Comparison of ENCODE assay signal across 9 cellular contexts in genomic region chr16:69727916-69728270, GRCh38. TPM values are rescaled to one million over a fixed set of nuclear protein-coding genes. Genes with fewer than 3 reads are reported as not detected.
DNase-seq lines count a peak whose midpoint lies in the region; ATAC-seq and TF ChIP-seq lines count a peak whose summit lies in the region.
"Had no signal": no experiment of that assay in that cellular context is flagged by ENCODE, and none has a peak within 500 bp of the region (broad histone marks: within the 10 kb centered on the region; RNA-seq: fewer than 3 reads in every experiment).

No MANE protein-coding gene starts in this region.

- 56 to 74% (median 58%) methylated on average over 5 of the region's 5 CpGs for WGBS in adrenal gland, 4 donors

- H3K4me1 ChIP-seq in HAP-1 (peaks cover 26% of the 10 kb centered on the region), adrenal gland (replicated peaks in 1 of 2) (peaks cover 21 to 22% of the 10 kb centered on the region in 2 donors)

- no peaks in the 10 kb centered on the region for H3K9me3 Mint-ChIP-seq in natural killer cell
- H3K9me3 Mint-ChIP-seq: central memory CD8-positive, alpha-beta T cell had no signal

- peak overlapping the region in 1 of 2 donors; percentile 86 for H3K27ac Mint-ChIP-seq in natural killer cell

- TF ChIP-seq CTCF in C4-2B (conservative IDR thresholded peaks at IDR 0.05) (no peak), adrenal gland (IDR thresholded peaks at IDR 0.05) (no peak), natural killer cell (IDR thresholded peaks at IDR 0.05) (no peak)

- in situ Hi-C loops in HAP-1 (cut with MboI; ENCODE audit: low sequenced_read_pairs) = no loop called here

- H3K4me3 Mint-ChIP-seq in natural killer cell = peak overlapping the region; percentile 21

- H3K36me3 ChIP-seq in HAP-1 (replicated peaks) (no peaks in the 10 kb centered on the region; the same call in 1 of the 2 replicates), adrenal gland (replicated peaks in 1 of 2) (no peaks in the 10 kb centered on the region), MG63 (no peaks in the 10 kb centered on the region; the same call in 1 of the 2 replicates)

- H3K9me3 ChIP-seq in HAP-1 = no peaks in the 10 kb centered on the region
- H3K9me3 ChIP-seq in adrenal gland (replicated peaks in 1 of 3) = no peaks in the 10 kb centered on the region
- no peaks in the 10 kb centered on the region for H3K9me3 ChIP-seq in MG63

- H3K4me1 Mint-ChIP-seq in natural killer cell = peaks cover 17 to 19% of the 10 kb centered on the region in 2 donors

- no peaks in the 10 kb centered on the region for H3K36me3 Mint-ChIP-seq in natural killer cell

- H3K4me3 ChIP-seq in HAP-1 = peak overlapping the region; percentile 36
- no peak overlapping the region for H3K4me3 ChIP-seq in adrenal gland
- H3K4me3 ChIP-seq in MG63 = no peak overlapping the region; the same call in 1 of the 2 replicates

- intact Hi-C loops in adrenal gland (cut with DNase I) (no loop called here), natural killer cell (cut with micrococcal nuclease) (loop anchor here (2.0 kb wide), 1 partner anchor 27 kb away; the partner anchor contains the start of gene NOB1)

- no peak for TF ChIP-seq POLR2A in adrenal gland (IDR thresholded peaks at IDR 0.05)

- no peak for ATAC-seq in natural killer cell

- H3K27me3 Mint-ChIP-seq in natural killer cell (ENCODE audit: low read depth in 2 of 2) = no peaks in the 10 kb centered on the region
- H3K27me3 Mint-ChIP-seq: central memory CD8-positive, alpha-beta T cell had no signal

- H3K27me3 ChIP-seq in HAP-1 (ENCODE audit: low read depth) = no peaks in the 10 kb centered on the region
- H3K27me3 ChIP-seq in adrenal gland = no peaks in the 10 kb centered on the region
- H3K27me3 ChIP-seq in MG63 = no peaks in the 10 kb centered on the region

- H3K27ac ChIP-seq in C4-2B (peak overlapping the region; percentile 96), adrenal gland (peak overlapping the region in 3 of 5 donors; percentile 7 to 94 (median 88))

- peak; percentile 25 to 58 for DNase-seq in HAP-1 (ENCODE audit: low spot score in 2 of 2)
- DNase-seq in adrenal gland = peak; percentile 58 to 87 (median 84)
- DNase-seq in natural killer cell = no peak
- no peak for DNase-seq in MG63
- no peak for DNase-seq in NCI-H1048 (lab: John Stamatoyannopoulos, UW)
- no peak for DNase-seq in germinal center (ENCODE audit: low spot score)
- no peak for DNase-seq in stimulated activated CD8-positive, alpha-beta memory T cell treated with anti-CD3 and anti-CD28 coated beads, Interleukin-4, amount 100 ng/mL, for 48 hours

RNA-seq across cellular contexts. Expression of gene NQO1, which starts 1.5 kb away (rescaled TPM):
- total RNA-seq in adrenal gland = 100 to 1,000 TPM in 4 of 8 donors, 10 to 100 TPM in 4; 56.6 to 226 (median 99.5) TPM
- polyA plus RNA-seq in adrenal gland = 100 to 1,000 TPM in 2 of 3 donors, 10 to 100 TPM in 1; 22.0 to 171 (median 102) TPM
- total RNA-seq in natural killer cell = 1 to 10 TPM; 4.0 to 4.8 (median 4.5) TPM
- 157 and 197 TPM in 2 replicates for total RNA-seq in MG63 (2014; rRNA removed; shearing (Covaris generic); ENCODE audit: low replicate concordance)

RNA-seq across cellular contexts. Expression of gene NOB1, which starts 26.8 kb away (rescaled TPM):
- total RNA-seq in adrenal gland = 10 to 100 TPM; 57.1 to 98.4 (median 77.2) TPM
- 10 to 100 TPM; 29.5 to 68.1 (median 38.6) TPM for polyA plus RNA-seq in adrenal gland
- total RNA-seq in natural killer cell = 10 to 100 TPM; 20.9 to 34.4 (median 32.0) TPM
- 52.8 and 79.0 TPM in 2 replicates for total RNA-seq in MG63 (2014; rRNA removed; shearing (Covaris generic); ENCODE audit: low replicate concordance)

RNA-seq across cellular contexts. Expression of gene WWP2, which starts 34.2 kb away (rescaled TPM):
- total RNA-seq in adrenal gland = 10 to 100 TPM; 62.2 to 99.8 (median 77.7) TPM
- polyA plus RNA-seq in adrenal gland = 10 to 100 TPM; 28.3 to 45.7 (median 31.6) TPM
- 10 to 100 TPM; 72.8 to 95.6 (median 81.6) TPM for total RNA-seq in natural killer cell
- 3.9 and 15.5 TPM in 2 replicates for total RNA-seq in MG63 (2014; rRNA removed; shearing (Covaris generic); ENCODE audit: low replicate concordance)

Comparison
In these comparisons a context has a peak if more than half of its experiments do, and no peak if none do; other contexts are left out.
1. DNase-seq: peak in HAP-1 (2 of 2) and adrenal gland (7 of 7); none in natural killer cell (single experiment), MG63 (single experiment), NCI-H1048 (single experiment), germinal center (single experiment) and stimulated activated CD8-positive, alpha-beta memory T cell treated with anti-CD3 and anti-CD28 coated beads, Interleukin-4, amount 100 ng/mL, for 48 hours (single experiment).
2. RNA of gene NQO1, which starts 1.5 kb away (total RNA-seq): 157 to 197 TPM in MG63 and 56.6 to 226 TPM in adrenal gland; 4.0 to 4.8 TPM in natural killer cell; every median in the first group is over 10 times any median in the second.